ENCODE assay signal across 14 cellular contexts in genomic region chr7:133957860-133958259, GRCh38.
A peak's percentile ranks its signal among the peaks of the same experiment; 100 is the strongest.
DNase-seq lines count a peak whose midpoint lies in the region; ATAC-seq and TF ChIP-seq lines count a peak whose summit lies in the region.
"Had no signal": no experiment of that assay in that cellular context is flagged by ENCODE, and none has a peak within 500 bp of the region (broad histone marks: within the 10 kb centered on the region; RNA-seq: fewer than 3 reads in every experiment).

No MANE protein-coding gene starts in this region.

- peak; percentile 9 for DNase-seq in AG10803 (ENCODE audit: low read depth)
- DNase-seq in SK-N-DZ (ENCODE audit: low spot score): peak; percentile 51
- peak; percentile 23 for DNase-seq in epithelial cell of esophagus (ENCODE audit: low read depth)
- no peak for DNase-seq in omental fat pad (ENCODE audit: low spot score)
- DNase-seq in NCI-H2171 treated with DMSO at 0.1 percent for 48 hours (lab: John Stamatoyannopoulos, UW): no peak
- DNase-seq in HuH-7.5 (ENCODE audit: low spot score): no peak
- DNase-seq: CD8-positive, alpha-beta T cell; COR-L47; DND-41; GDM1; HCEC 1CT; HFFc6; IMR-90 had no signal

- H3K4me3 ChIP-seq in AG10803 (ENCODE audit: low read length) (no peak overlapping the region), epithelial cell of esophagus (ENCODE audit: low read length) (no peak overlapping the region)

- no peak for TF ChIP-seq CTCF in AG10803 (conservative IDR thresholded peaks at IDR 0.05; ENCODE audit: low read length)
- TF ChIP-seq CTCF in epithelial cell of esophagus (IDR thresholded peaks at IDR 0.05; ENCODE audit: insufficient read depth, low read depth, low read length, missing control alignments): no peak
- no peak for TF ChIP-seq CTCF in omental fat pad (IDR thresholded peaks at IDR 0.05)

- ATAC-seq in omental fat pad (ENCODE audit: low FRiP score) (peak; percentile 62), HG03196 (IDR thresholded peaks at IDR 0.05; ENCODE audit: unreplicated experiment) (no peak)
- ATAC-seq: CD8-positive, alpha-beta T cell had no signal

Comparison
In these comparisons a context has a peak if more than half of its experiments do, and no peak if none do; other contexts are left out.
1. DNase-seq: peak in AG10803 (single experiment), SK-N-DZ (single experiment) and epithelial cell of esophagus (single experiment); none in omental fat pad (single experiment), NCI-H2171 treated with DMSO at 0.1 percent for 48 hours (single experiment) and HuH-7.5 (single experiment).